11 cellular contexts compared by ENCODE assay signal in genomic region chr16:2530629-2531318, GRCh38. TPM values are rescaled to one million over a fixed set of nuclear protein-coding genes. Genes with fewer than 3 reads are reported as not detected.
DNase-seq lines count a peak whose midpoint lies in the region; ATAC-seq and TF ChIP-seq lines count a peak whose summit lies in the region.
"Had no signal": no experiment of that assay in that cellular context is flagged by ENCODE, and none has a peak within 500 bp of the region (broad histone marks: within the 10 kb centered on the region; RNA-seq: fewer than 3 reads in every experiment).

No MANE protein-coding gene starts in this region.

- intact Hi-C loops in body of pancreas (cut with DNase I), result loop anchor here (10.0 kb wide), 1 partner anchor 64 kb away; no protein-coding TSS in a partner anchor
- intact Hi-C loops in upper lobe of right lung (cut with DNase I), result no loop called here
- intact Hi-C loops in head of caudate nucleus (cut with DNase I), result loop anchor here (10.0 kb wide), 1 partner anchor 64 kb away; no protein-coding TSS in a partner anchor

- H3K36me3 Mint-ChIP-seq in activated naive CD4-positive, alpha-beta T cell treated with anti-CD3 and anti-CD28 coated beads, Interleukin-2, amount 10 ng/mL, durations not matched to agents 7 days and 5 days, result peaks cover 7% of the 10 kb centered on the region
- H3K36me3 Mint-ChIP-seq in mesothelial cell of epicardium, result peaks cover 4% of the 10 kb centered on the region

- H3K36me3 ChIP-seq in body of pancreas (replicated peaks in 1 of 2; ENCODE audit: insufficient read depth in 1 of 2, low read depth in 2 of 2) (no peaks in the 10 kb centered on the region), upper lobe of right lung (peaks cover 36% of the 10 kb centered on the region)

- H3K9me3 Mint-ChIP-seq in activated naive CD4-positive, alpha-beta T cell treated with anti-CD3 and anti-CD28 coated beads, Interleukin-2, amount 10 ng/mL, durations not matched to agents 7 days and 5 days, result no peaks in the 10 kb centered on the region
- no peaks in the 10 kb centered on the region for H3K9me3 Mint-ChIP-seq in mesothelial cell of epicardium

- H3K4me1 Mint-ChIP-seq in activated naive CD4-positive, alpha-beta T cell treated with anti-CD3 and anti-CD28 coated beads, Interleukin-2, amount 10 ng/mL, durations not matched to agents 7 days and 5 days, result peaks cover 34% of the 10 kb centered on the region
- peaks cover 12% of the 10 kb centered on the region for H3K4me1 Mint-ChIP-seq in mesothelial cell of epicardium

- H3K4me3 ChIP-seq in body of pancreas, result no peak overlapping the region
- H3K4me3 ChIP-seq in upper lobe of right lung, result no peak overlapping the region

- H3K27ac ChIP-seq in body of pancreas (peak overlapping the region in 3 of 4 donors; percentile 88 to 97 (median 94)), upper lobe of right lung (peak overlapping the region; percentile 89)

- H3K4me3 Mint-ChIP-seq in activated naive CD4-positive, alpha-beta T cell treated with anti-CD3 and anti-CD28 coated beads, Interleukin-2, amount 10 ng/mL, durations not matched to agents 7 days and 5 days, result peak overlapping the region; percentile 97
- peak overlapping the region; percentile 91 for H3K4me3 Mint-ChIP-seq in mesothelial cell of epicardium

- H3K27me3 Mint-ChIP-seq in activated naive CD4-positive, alpha-beta T cell treated with anti-CD3 and anti-CD28 coated beads, Interleukin-2, amount 10 ng/mL, durations not matched to agents 7 days and 5 days, result no peaks in the 10 kb centered on the region
- no peaks in the 10 kb centered on the region for H3K27me3 Mint-ChIP-seq in mesothelial cell of epicardium (ENCODE audit: low read depth)

- 74 to 81% methylated on average over 3 to 14 of the region's 14 CpGs for WGBS in body of pancreas, 2 donors

- DNase-seq in activated naive CD4-positive, alpha-beta T cell treated with anti-CD3 and anti-CD28 coated beads, Interleukin-2, amount 10 ng/mL, durations not matched to agents 7 days and 5 days, result no peak
- DNase-seq in activated naive CD4-positive, alpha-beta T cell (lab: John Stamatoyannopoulos, UW), result no peak
- peak in 1 of 4 donors; percentile 19 for DNase-seq in body of pancreas
- no peak for DNase-seq in mesothelial cell of epicardium (ENCODE audit: low spot score in 2 of 2, unreplicated experiment in 2 of 2)
- DNase-seq in upper lobe of right lung, result peak; percentile 67
- no peak for DNase-seq in head of caudate nucleus
- DNase-seq in NAMALWA (ENCODE audit: low spot score), result no peak
- DNase-seq in NCI-H2227 treated with DMSO at 0.1 percent for 48 hours (lab: John Stamatoyannopoulos, UW), result no peak
- DNase-seq: cortex of kidney, T1000 had no signal

- TF ChIP-seq POLR2A in body of pancreas (IDR thresholded peaks at IDR 0.05), result no peak

- no peak for TF ChIP-seq CTCF in body of pancreas (IDR thresholded peaks at IDR 0.05)
- TF ChIP-seq CTCF in mesothelial cell of epicardium (IDR thresholded peaks at IDR 0.05; ENCODE audit: unreplicated experiment), result no peak
- no peak for TF ChIP-seq CTCF in upper lobe of right lung (IDR thresholded peaks at IDR 0.05)

- H3K27ac Mint-ChIP-seq in activated naive CD4-positive, alpha-beta T cell treated with anti-CD3 and anti-CD28 coated beads, Interleukin-2, amount 10 ng/mL, durations not matched to agents 7 days and 5 days, result peak overlapping the region; percentile 99
- H3K27ac Mint-ChIP-seq in mesothelial cell of epicardium, result peak overlapping the region; percentile 99

- ATAC-seq in body of pancreas, result no peak
- no peak for ATAC-seq in upper lobe of right lung

- H3K9me3 ChIP-seq in body of pancreas (no peaks in the 10 kb centered on the region), upper lobe of right lung (no peaks in the 10 kb centered on the region)

- CTCF ChIA-PET in activated naive CD4-positive, alpha-beta T cell treated with anti-CD3 and anti-CD28 coated beads, Interleukin-2, amount 10 ng/mL, durations not matched to agents 7 days and 5 days (lab: Charles Lee), result interaction anchor here (2.0 kb wide), 1 partner anchor 10 kb away, joined by 7 read pairs; the partner anchor contains the start of gene AMDHD2

- peaks cover 12% of the 10 kb centered on the region for H3K4me1 ChIP-seq in body of pancreas
- H3K4me1 ChIP-seq in upper lobe of right lung, result peaks cover 4% of the 10 kb centered on the region

- no peaks in the 10 kb centered on the region for H3K27me3 ChIP-seq in body of pancreas
- H3K27me3 ChIP-seq in upper lobe of right lung, result no peaks in the 10 kb centered on the region

RNA-seq across cellular contexts. Expression of gene CEMP1, which starts 0.4 kb away (rescaled TPM):
- total RNA-seq in body of pancreas, result 1 to 10 TPM in 1 of 2 donors, under 1 TPM in 1; 0.52 to 1.3 TPM
- 0.75 to 1.7 TPM (median 1.1 TPM) in 3 replicates for total RNA-seq in mesothelial cell of epicardium
- total RNA-seq in upper lobe of right lung, result 1.4 TPM
- total RNA-seq: M059J had no signal

RNA-seq across cellular contexts. Expression of gene PDPK1, which starts 7.0 kb away (rescaled TPM):
- total RNA-seq in body of pancreas (10 to 100 TPM; 20.5 to 28.0 TPM), mesothelial cell of epicardium (40.4 to 44.6 TPM (median 42.7 TPM) in 3 replicates), upper lobe of right lung (90.9 TPM)

RNA-seq across cellular contexts. Expression of gene AMDHD2, which starts 10.6 kb away (rescaled TPM):
- 10 to 100 TPM; 13.7 to 33.6 TPM for total RNA-seq in body of pancreas
- total RNA-seq in mesothelial cell of epicardium, result 46.3 to 47.2 TPM (median 46.4 TPM) in 3 replicates
- 61.7 TPM for total RNA-seq in upper lobe of right lung

RNA-seq across cellular contexts. Expression of gene ATP6V0C, which starts 17.0 kb away (rescaled TPM):
- total RNA-seq in body of pancreas, result 10 to 100 TPM; 33.5 to 38.9 TPM
- 143 to 151 TPM (median 149 TPM) in 3 replicates for total RNA-seq in mesothelial cell of epicardium
- total RNA-seq in upper lobe of right lung, result 298 TPM

RNA-seq across cellular contexts. Expression of gene TBC1D24, which starts 55.8 kb away (rescaled TPM):
- 10 to 100 TPM; 18.7 to 30.0 TPM for total RNA-seq in body of pancreas
- total RNA-seq in mesothelial cell of epicardium, result 24.2 to 25.0 TPM (median 24.7 TPM) in 3 replicates
- 43.7 TPM for total RNA-seq in upper lobe of right lung
